Comparison of ENCODE assay signal across 1 cellular context in genomic region chr14:27672047-27672446, GRCh38.
A peak's percentile ranks its signal among the peaks of the same experiment; 100 is the strongest.
TF ChIP-seq lines count a peak whose summit lies in the region.

No MANE protein-coding gene starts in this region.

TF ChIP-seq in H1, 55 proteins besides CTCF, POLR2A, EP300 and RAD21:
- TF ChIP-seq JUN (IDR thresholded peaks at IDR 0.05; ENCODE audit: low read depth, low read length) (no peak), PHF8 (conservative IDR thresholded peaks at IDR 0.05; ENCODE audit: low read depth, low read length) (no peak), TEAD4 (IDR thresholded peaks at IDR 0.05; ENCODE audit: low read depth, low read length) (peak; percentile 75; the same call in 1 of the 2 replicates)
